In genomic region chr10:99620713-99621453, GRCh38 we compare ENCODE assay signal across 8 cellular contexts. TPM values are rescaled to one million over a fixed set of nuclear protein-coding genes. Genes with fewer than 3 reads are reported as not detected.
DNase-seq lines count a peak whose midpoint lies in the region; ATAC-seq and TF ChIP-seq lines count a peak whose summit lies in the region.

No MANE protein-coding gene starts in this region.

- H3K4me2 ChIP-seq in DND-41 (ENCODE audit: insufficient read depth, low read length), result peak overlapping the region; percentile 92
- H3K4me2 ChIP-seq in GM23248 (ENCODE audit: unreplicated experiment), result peak overlapping the region; percentile 71
- peak overlapping the region; percentile 87 for H3K4me2 ChIP-seq in neural progenitor cell

- peak overlapping the region; percentile 88 for H3K27ac Mint-ChIP-seq in neural progenitor cell

- H3K4me1 ChIP-seq in DND-41 (ENCODE audit: insufficient read depth, low read length) (peaks cover 48% of the 10 kb centered on the region), GM23248 (ENCODE audit: insufficient read depth) (peaks cover 30% of the 10 kb centered on the region), neural progenitor cell (peaks cover 18% of the 10 kb centered on the region), stomach smooth muscle (ENCODE audit: control insufficient read depth, insufficient read depth, low read length) (peaks cover 7% of the 10 kb centered on the region)

- H3K4me3 Mint-ChIP-seq in neural progenitor cell, result peak overlapping the region; percentile 92

- peaks cover 1% of the 10 kb centered on the region for H3K27me3 ChIP-seq in DND-41 (ENCODE audit: insufficient read depth, low read length, poor library complexity)
- H3K27me3 ChIP-seq in GM23248 (replicated peaks; ENCODE audit: insufficient read depth), result no peaks in the 10 kb centered on the region
- no peaks in the 10 kb centered on the region for H3K27me3 ChIP-seq in neural progenitor cell
- H3K27me3 ChIP-seq in stomach smooth muscle (ENCODE audit: control insufficient read depth in 1 of 2, insufficient read depth in 2 of 2, low read length in 2 of 2), result no peaks in the 10 kb centered on the region

- in situ Hi-C loops in GM23248 (cut with MboI), result no loop called here

- H3K4me1 Mint-ChIP-seq in neural progenitor cell, result peaks cover 20% of the 10 kb centered on the region

- H3K27ac ChIP-seq in DND-41 (ENCODE audit: low read length) (peak overlapping the region; percentile 93), GM23248 (peak overlapping the region; percentile 97), neural progenitor cell (peak overlapping the region; percentile 97), stomach smooth muscle (ENCODE audit: low read length) (peak overlapping the region; percentile 98)

- H3K9ac ChIP-seq in DND-41 (ENCODE audit: low read depth, low read length), result peak overlapping the region; percentile 99
- peak overlapping the region; percentile 91 for H3K9ac ChIP-seq in GM23248
- H3K9ac ChIP-seq in neural progenitor cell, result peak overlapping the region; percentile 91
- peak overlapping the region; percentile 85 to 94 for H3K9ac ChIP-seq in stomach smooth muscle (ENCODE audit: low read length in 2 of 2)

- WGBS in GM23248 (ENCODE audit: low coverage in 1 of 2, low lambda C conversion rate in 2 of 2, missing lambda C conversion rate in 2 of 2), 2 experiments, result 0 to 2% methylated on average over 63 to 64 of the region's 78 CpGs

- H2AFZ ChIP-seq in DND-41 (ENCODE audit: low read depth, low read length) (peak overlapping the region; percentile 93), GM23248 (peak overlapping the region; percentile 46), neural progenitor cell (replicated peaks) (peak overlapping the region; percentile 91)

- H3K36me3 ChIP-seq in DND-41 (ENCODE audit: insufficient read depth, low read length) (peaks cover 31% of the 10 kb centered on the region), GM23248 (ENCODE audit: low read depth) (no peaks in the 10 kb centered on the region), neural progenitor cell (no peaks in the 10 kb centered on the region), stomach smooth muscle (ENCODE audit: control insufficient read depth in 2 of 2, insufficient read depth in 2 of 2, low read length in 2 of 2) (no peaks in the 10 kb centered on the region)

- H3K36me3 Mint-ChIP-seq in neural progenitor cell, result no peaks in the 10 kb centered on the region

- H3K9me2 ChIP-seq in GM23248 (ENCODE audit: insufficient read depth), result no peaks in the 10 kb centered on the region

- peaks cover 18% of the 10 kb centered on the region; the same call in 1 of the 2 replicates for H4K20me1 ChIP-seq in DND-41 (ENCODE audit: insufficient read depth, low read length)
- no peaks in the 10 kb centered on the region for H4K20me1 ChIP-seq in GM23248 (ENCODE audit: insufficient read depth)
- peaks cover 28% of the 10 kb centered on the region for H4K20me1 ChIP-seq in neural progenitor cell (ENCODE audit: low read depth)

- peaks cover 49% of the 10 kb centered on the region for H3K79me2 ChIP-seq in DND-41 (ENCODE audit: insufficient read depth, low read length)
- H3K79me2 ChIP-seq in GM23248 (ENCODE audit: insufficient read depth), result peaks cover 44% of the 10 kb centered on the region
- H3K79me2 ChIP-seq in neural progenitor cell (ENCODE audit: low read depth), result peaks cover 32% of the 10 kb centered on the region

- H3F3A ChIP-seq in GM23248 (ENCODE audit: insufficient read depth) (peaks cover 17% of the 10 kb centered on the region), neural progenitor cell (ENCODE audit: low read depth) (peaks cover 23% of the 10 kb centered on the region)

- ATAC-seq in DND-41 (ENCODE audit: insufficient read depth, low read depth), result peak; percentile 94

- peak; percentile 76 for DNase-seq in DND-41
- DNase-seq in GM23248, result peak; percentile 98
- peak; percentile 93 for DNase-seq in LHCN-M2 (ENCODE audit: low read depth)
- peak; percentile 64 for DNase-seq in SHP77 treated with DMSO at 0.1 percent for 48 hours (lab: John Stamatoyannopoulos, UW)
- DNase-seq in activated gamma-delta T cell treated with Interleukin-2 at 50 U/mL for 16 hours, result peak; percentile 70
- peak; percentile 96 to 99 for DNase-seq in foreskin fibroblast
- DNase-seq in neural progenitor cell (ENCODE audit: low spot score), result peak; percentile 93

- H3K4me3 ChIP-seq in DND-41 (ENCODE audit: low read depth in 1 of 2, low read length in 2 of 2) (peak overlapping the region; percentile 47 to 85; a peak in 3 of 4 replicates), GM23248 (peak overlapping the region; percentile 87), foreskin fibroblast (ENCODE audit: low read depth in 1 of 2, low read length in 2 of 2) (peak overlapping the region; percentile 60 to 70), neural progenitor cell (peak overlapping the region; percentile 62), stomach smooth muscle (ENCODE audit: low read length in 2 of 2) (peak overlapping the region; percentile 71 to 97)

- H3K9me3 ChIP-seq in DND-41 (ENCODE audit: insufficient read depth, low read length, severe bottlenecking) (no peaks in the 10 kb centered on the region), GM23248 (ENCODE audit: low read depth) (no peaks in the 10 kb centered on the region), neural progenitor cell (ENCODE audit: low read depth) (no peaks in the 10 kb centered on the region), stomach smooth muscle (ENCODE audit: control insufficient read depth in 2 of 2, low read length in 2 of 2) (no peaks in the 10 kb centered on the region)

- TF ChIP-seq CTCF in DND-41 (IDR thresholded peaks at IDR 0.05; ENCODE audit: borderline replicate concordance, extremely low read depth, low read length, poor library complexity, severe bottlenecking), result no peak
- TF ChIP-seq CTCF in foreskin fibroblast (IDR thresholded peaks at IDR 0.05; ENCODE audit: low read depth, low read length), result no peak
- TF ChIP-seq CTCF in neural progenitor cell (IDR thresholded peaks at IDR 0.05), result no peak

- H3K9me3 Mint-ChIP-seq in neural progenitor cell, result no peaks in the 10 kb centered on the region

- H3K27me3 Mint-ChIP-seq in neural progenitor cell (ENCODE audit: insufficient read depth, low read depth), result peaks cover 6% of the 10 kb centered on the region

RNA-seq across cellular contexts. Expression of gene SLC25A28, which starts 0.6 kb away (rescaled TPM):
- total RNA-seq in GM23248 (2014; rRNA removed; shearing (Covaris generic)), result 22.8 and 37.6 TPM in 2 replicates
- polyA plus RNA-seq in GM23248 (2016; fragmentation: Nextera tagmentation; extraction: Ambion mirVana), result 12.6 and 13.1 TPM in 2 replicates
- total RNA-seq in LHCN-M2 (2014; rRNA removed), result 15.9 and 16.0 TPM in 2 replicates
- polyA plus RNA-seq in LHCN-M2 (2012), result 17.5 TPM
- total RNA-seq in neural progenitor cell (ENCODE audit: low replicate concordance), result 12.4 and 15.3 TPM in 2 replicates

RNA-seq across cellular contexts. Expression of gene ENTPD7, which starts 38.4 kb away (rescaled TPM):
- total RNA-seq in GM23248 (2014; rRNA removed; shearing (Covaris generic)), result 21.6 and 26.8 TPM in 2 replicates
- polyA plus RNA-seq in GM23248 (2016; fragmentation: Nextera tagmentation; extraction: Ambion mirVana), result 7.5 and 8.3 TPM in 2 replicates
- total RNA-seq in LHCN-M2 (2014; rRNA removed) (7.4 and 8.0 TPM in 2 replicates), neural progenitor cell (ENCODE audit: low replicate concordance) (7.2 and 10.2 TPM in 2 replicates)
- 3.1 TPM for polyA plus RNA-seq in LHCN-M2 (2012)

Comparison
In these comparisons a context has a peak if more than half of its experiments do, and no peak if none do; other contexts are left out.
1. Peak in every context shown above with its lines: DNase-seq, ATAC-seq, H3K4me3 ChIP-seq and H3K27ac ChIP-seq.